Comparison of ENCODE assay signal across 2 cellular contexts in genomic region chr13:75770164-75771145, GRCh38.
TF ChIP-seq lines count a peak whose summit lies in the region.

No MANE protein-coding gene starts in this region.

TF ChIP-seq in A549, 52 proteins besides CTCF, POLR2A, EP300 and RAD21 (continued from another document):
- TF ChIP-seq CEBPB (IDR thresholded peaks at IDR 0.05) = peak in 1 of 2 experiments; percentile 47; a peak in 1 of 4 replicates

TF ChIP-seq in H1, 55 proteins besides CTCF, POLR2A, EP300 and RAD21:
- TF ChIP-seq CHD7 (IDR thresholded peaks at IDR 0.05; ENCODE audit: insufficient replicate concordance, low read length) = no peak
